In the genomic region with DNA sequence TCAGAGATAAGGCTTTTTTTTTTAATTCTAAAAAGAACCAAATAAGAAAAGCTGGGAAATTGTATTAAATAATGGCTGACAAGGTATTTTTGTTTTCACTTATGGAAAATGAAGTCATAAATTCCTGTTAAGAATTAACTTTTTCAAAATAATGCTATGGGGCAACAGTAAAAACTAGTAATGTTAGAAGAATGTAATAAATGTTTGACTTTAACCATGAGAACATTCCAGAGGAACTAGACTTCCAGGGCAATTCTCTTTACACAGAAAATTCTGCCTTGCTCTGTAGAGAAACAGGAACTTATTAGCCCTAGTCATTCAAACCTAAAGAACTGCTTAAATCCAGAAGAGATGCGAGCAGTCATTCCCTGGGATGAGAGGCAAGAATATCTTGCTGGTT, we compare ENCODE assay signal across 16 cellular contexts.
DNase-seq lines count a peak whose midpoint lies in the region; ATAC-seq and TF ChIP-seq lines count a peak whose summit lies in the region.
"Had no signal": no experiment of that assay in that cellular context is flagged by ENCODE, and none has a peak within 500 bp of the region (broad histone marks: within the 10 kb centered on the region; RNA-seq: fewer than 3 reads in every experiment).

No MANE protein-coding gene starts in this region.

- 63% methylated on average over 1 of the region's 1 CpG for WGBS in mammary epithelial cell (ENCODE audit: low coverage, missing lambda C conversion rate)

- H3K4me3 ChIP-seq in mammary epithelial cell (replicated peaks in 1 of 3; ENCODE audit: insufficient read depth in 1 of 3, low read depth in 2 of 3, low read length in 3 of 3) (no peak overlapping the region), left lung (no peak overlapping the region)
- H3K4me3 ChIP-seq: heart left ventricle, Peyer's patch, skin epidermis had no signal

- H2AFZ ChIP-seq in mammary epithelial cell (ENCODE audit: low read depth, low read length) = peak overlapping the region; percentile 79

- no TSS peak for BruUV-seq in mammary epithelial cell (replicated peaks; lab: Mats Ljungman, UMichigan)

- dilution Hi-C loops in mammary epithelial cell (cut with HindIII; ENCODE audit: low sequenced_read_pairs) = no loop called here

- CTCF ChIA-PET in mammary epithelial cell (lab: Charles Lee; ENCODE audit: low non-redundant PET) = no interaction called here

- ATAC-seq in left lung = peak; percentile 84
- no peak for ATAC-seq in HG03457 (IDR thresholded peaks at IDR 0.05; ENCODE audit: unreplicated experiment)
- no peak for ATAC-seq in GM21529 (IDR thresholded peaks at IDR 0.05; ENCODE audit: unreplicated experiment)
- no peak for ATAC-seq in HG02588 (IDR thresholded peaks at IDR 0.05; ENCODE audit: unreplicated experiment)
- ATAC-seq: activated T-cell treated with anti-CD3 and anti-CD28 coated beads, Interleukin-2, amount 50 U/mL, for 72 hours; heart left ventricle had no signal

- no peaks in the 10 kb centered on the region for H3K9me3 ChIP-seq in mammary epithelial cell (replicated peaks; ENCODE audit: insufficient read depth, low read length)
- no peaks in the 10 kb centered on the region for H3K9me3 ChIP-seq in left lung
- H3K9me3 ChIP-seq: heart left ventricle, Peyer's patch had no signal

- no peaks in the 10 kb centered on the region for H3K36me3 ChIP-seq in mammary epithelial cell (ENCODE audit: insufficient read depth, low read length)
- no peaks in the 10 kb centered on the region for H3K36me3 ChIP-seq in left lung
- H3K36me3 ChIP-seq: heart left ventricle, Peyer's patch, WERI-Rb-1 had no signal

- DNase-seq in A172 (ENCODE audit: low spot score) = peak; percentile 86
- peak; percentile 62 for DNase-seq in HT1080 (ENCODE audit: low read depth)
- peak; percentile 78 for DNase-seq in mammary epithelial cell
- DNase-seq in left lung = no peak
- DNase-seq in activated naive CD4-positive, alpha-beta T cell treated with anti-CD3 and anti-CD28 coated beads, Interleukin-2, amount 50 U/mL, for 16 hours = no peak
- DNase-seq: activated T-cell treated with anti-CD3 and anti-CD28 coated beads, Interleukin-2, amount 50 U/mL, for 72 hours; GDM1; heart left ventricle; midbrain; Peyer's patch; WERI-Rb-1 had no signal

- H3K27me3 ChIP-seq in mammary epithelial cell (ENCODE audit: insufficient read depth, low read length) (no peaks in the 10 kb centered on the region), left lung (no peaks in the 10 kb centered on the region)
- H3K27me3 ChIP-seq: heart left ventricle, Peyer's patch had no signal

- no peak for TF ChIP-seq CTCF in mammary epithelial cell (conservative IDR thresholded peaks at IDR 0.05 in 1 of 2, IDR thresholded peaks at IDR 0.05 in 1 of 2; ENCODE audit: extremely low read depth in 1 of 2, insufficient read depth in 1 of 2, low read depth in 1 of 2, low read length in 2 of 2)
- TF ChIP-seq CTCF in left lung (IDR thresholded peaks at IDR 0.05) = no peak

- intact Hi-C loops in mammary epithelial cell (cut with micrococcal nuclease) (loop anchor here (5.0 kb wide), 1 partner anchor 571 kb away; a partner anchor contains a TSS), left lung (cut with DNase I) (no loop called here)

- H3K4me1 ChIP-seq in mammary epithelial cell (ENCODE audit: insufficient read depth, low read length) (peaks cover 24% of the 10 kb centered on the region), left lung (no peaks in the 10 kb centered on the region)
- H3K4me1 ChIP-seq: Peyer's patch had no signal

- in situ Hi-C loops in mammary epithelial cell (cut with MboI; ENCODE audit: low sequenced_read_pairs in 2 of 2) = no loop called here

- no peaks in the 10 kb centered on the region for H4K20me1 ChIP-seq in mammary epithelial cell (ENCODE audit: insufficient read depth, low read length)

- H3K27ac ChIP-seq in mammary epithelial cell (ENCODE audit: insufficient read depth, low read depth, low read length) (peak overlapping the region; percentile 62), left lung (peak overlapping the region; percentile 23 to 65)
- H3K27ac ChIP-seq: heart left ventricle, KMS-11, Peyer's patch, WERI-Rb-1 had no signal

- H3K79me2 ChIP-seq in mammary epithelial cell (ENCODE audit: insufficient read depth, low read length) = no peaks in the 10 kb centered on the region

- peak overlapping the region; percentile 33 for H3K4me2 ChIP-seq in mammary epithelial cell (ENCODE audit: insufficient read depth, low read depth, low read length)
- H3K4me2 ChIP-seq: KMS-11 had no signal

- H3K9ac ChIP-seq in mammary epithelial cell (ENCODE audit: insufficient read depth, low read length) = no peak overlapping the region
- H3K9ac ChIP-seq: KMS-11 had no signal

Comparison
In these comparisons a context has a peak if more than half of its experiments do, and no peak if none do; other contexts are left out.
1. DNase-seq: peak in A172 (single experiment), HT1080 (single experiment) and mammary epithelial cell (single experiment); none in left lung (0 of 2) and activated naive CD4-positive, alpha-beta T cell treated with anti-CD3 and anti-CD28 coated beads, Interleukin-2, amount 50 U/mL, for 16 hours (single experiment).